ENCODE assay signal across 1 cellular context in the genomic region with DNA sequence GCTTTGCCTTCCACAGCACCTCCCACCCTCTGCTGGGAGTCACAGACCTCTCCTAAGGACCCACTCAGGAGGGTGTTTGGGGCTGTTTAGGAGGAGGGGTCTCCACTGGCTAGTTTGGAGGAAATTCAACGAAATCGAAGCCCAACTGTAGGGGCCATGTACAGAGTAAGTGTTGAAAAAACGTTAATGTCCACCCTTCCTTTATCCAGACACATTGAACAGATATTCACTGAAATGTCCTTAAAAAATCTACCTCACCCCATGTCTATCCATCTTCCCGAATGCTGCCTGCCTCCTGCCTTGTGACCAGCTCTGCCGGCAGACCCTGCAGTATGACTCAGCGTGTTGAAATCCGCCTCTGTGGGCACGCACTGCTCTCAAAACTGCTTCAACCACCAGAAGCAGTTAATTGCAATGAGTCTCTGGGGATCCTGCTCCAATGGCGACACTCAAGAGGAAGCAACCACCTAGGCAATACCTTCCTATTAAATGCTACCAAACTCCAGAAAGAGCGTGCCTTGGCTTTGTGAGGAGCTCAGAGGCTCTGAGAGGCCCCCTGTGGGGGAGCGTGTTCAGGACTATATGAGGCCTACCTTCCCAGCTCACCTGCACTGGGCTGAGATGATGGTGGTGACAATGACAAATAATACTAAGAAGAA.
TF ChIP-seq lines count a peak whose summit lies in the region.

No MANE protein-coding gene starts in this region.

TF ChIP-seq in HEK293, 187 proteins besides CTCF, POLR2A, EP300 and RAD21 (continued from another document):
- TF ChIP-seq, protein P1, sequence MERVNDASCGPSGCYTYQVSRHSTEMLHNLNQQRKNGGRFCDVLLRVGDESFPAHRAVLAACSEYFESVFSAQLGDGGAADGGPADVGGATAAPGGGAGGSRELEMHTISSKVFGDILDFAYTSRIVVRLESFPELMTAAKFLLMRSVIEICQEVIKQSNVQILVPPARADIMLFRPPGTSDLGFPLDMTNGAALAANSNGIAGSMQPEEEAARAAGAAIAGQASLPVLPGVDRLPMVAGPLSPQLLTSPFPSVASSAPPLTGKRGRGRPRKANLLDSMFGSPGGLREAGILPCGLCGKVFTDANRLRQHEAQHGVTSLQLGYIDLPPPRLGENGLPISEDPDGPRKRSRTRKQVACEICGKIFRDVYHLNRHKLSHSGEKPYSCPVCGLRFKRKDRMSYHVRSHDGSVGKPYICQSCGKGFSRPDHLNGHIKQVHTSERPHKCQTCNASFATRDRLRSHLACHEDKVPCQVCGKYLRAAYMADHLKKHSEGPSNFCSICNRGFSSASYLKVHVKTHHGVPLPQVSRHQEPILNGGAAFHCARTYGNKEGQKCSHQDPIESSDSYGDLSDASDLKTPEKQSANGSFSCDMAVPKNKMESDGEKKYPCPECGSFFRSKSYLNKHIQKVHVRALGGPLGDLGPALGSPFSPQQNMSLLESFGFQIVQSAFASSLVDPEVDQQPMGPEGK (tag by site-specific recombination; IDR thresholded peaks at IDR 0.05), result peak; percentile 52
- TF ChIP-seq ZNF777 (tag by site-specific recombination; IDR thresholded peaks at IDR 0.05; ENCODE audit: borderline replicate concordance), result no peak
- no peak for TF ChIP-seq ZNF837 (tag by site-specific recombination; IDR thresholded peaks at IDR 0.05)
- TF ChIP-seq ZBTB48 (tag by site-specific recombination; IDR thresholded peaks at IDR 0.05), result no peak
- TF ChIP-seq, protein P2, sequence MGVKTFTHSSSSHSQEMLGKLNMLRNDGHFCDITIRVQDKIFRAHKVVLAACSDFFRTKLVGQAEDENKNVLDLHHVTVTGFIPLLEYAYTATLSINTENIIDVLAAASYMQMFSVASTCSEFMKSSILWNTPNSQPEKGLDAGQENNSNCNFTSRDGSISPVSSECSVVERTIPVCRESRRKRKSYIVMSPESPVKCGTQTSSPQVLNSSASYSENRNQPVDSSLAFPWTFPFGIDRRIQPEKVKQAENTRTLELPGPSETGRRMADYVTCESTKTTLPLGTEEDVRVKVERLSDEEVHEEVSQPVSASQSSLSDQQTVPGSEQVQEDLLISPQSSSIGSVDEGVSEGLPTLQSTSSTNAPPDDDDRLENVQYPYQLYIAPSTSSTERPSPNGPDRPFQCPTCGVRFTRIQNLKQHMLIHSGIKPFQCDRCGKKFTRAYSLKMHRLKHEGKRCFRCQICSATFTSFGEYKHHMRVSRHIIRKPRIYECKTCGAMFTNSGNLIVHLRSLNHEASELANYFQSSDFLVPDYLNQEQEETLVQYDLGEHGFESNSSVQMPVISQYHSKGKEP (tag by site-specific recombination; IDR thresholded peaks at IDR 0.05), result peak; percentile 90
